ENCODE assay signal across 27 cellular contexts in genomic region chr6:117149324-117149723, GRCh38.
"Had no signal": no experiment of that assay in that cellular context is flagged by ENCODE, and none has a peak within 500 bp of the region (broad histone marks: within the 10 kb centered on the region; RNA-seq: fewer than 3 reads in every experiment).

No MANE protein-coding gene starts in this region.

- ATAC-seq: effector memory CD8-positive, alpha-beta T cell; left colon; mucosa of descending colon; naive thymus-derived CD4-positive, alpha-beta T cell; right lobe of liver; stimulated activated naive CD8-positive, alpha-beta T cell treated with anti-CD3 and anti-CD28 coated beads, Interleukin-15, amount 100 ng/mL, for 72 hours had no signal

- H2AFZ ChIP-seq: hepatocyte had no signal

- H3K27me3 ChIP-seq: esophagus squamous epithelium, hepatocyte, right lobe of liver, suprapubic skin, vagina had no signal

- DNase-seq: cerebellar nuclear complex; cortex of kidney; effector memory CD8-positive, alpha-beta T cell; erythroblast; esophagus squamous epithelium; left colon; mesenchymal stem cell; mucosa of descending colon; naive thymus-derived CD4-positive, alpha-beta T cell; nucleus accumbens; right lobe of liver; stimulated activated CD4-positive, alpha-beta T cell treated with anti-CD3 and anti-CD28 coated beads, Interleukin-12 subunit alpha, Interleukin-12 subunit beta, amount 100 ng/mL, for 4 hours; stimulated activated CD4-positive, alpha-beta T cell treated with anti-CD3 and anti-CD28 coated beads, Interleukin-1b, Interleukin-23, amount 100 ng/mL, for 48 hours; stimulated activated CD4-positive, alpha-beta T cell treated with anti-CD3 and anti-CD28 coated beads, Interleukin-4, amount 100 ng/mL, for 1 hour; stimulated activated CD8-positive, alpha-beta memory T cell treated with anti-CD3 and anti-CD28 coated beads, Interleukin-4, amount 100 ng/mL, for 48 hours; stimulated activated naive CD4-positive, alpha-beta T cell; stimulated activated naive CD8-positive, alpha-beta T cell treated with anti-CD3 and anti-CD28 coated beads, Interleukin-15, amount 100 ng/mL, for 72 hours; trophoblast cell had no signal

- H3K36me3 ChIP-seq: esophagus squamous epithelium, prostate gland, right lobe of liver, suprapubic skin, vagina had no signal

- H3K4me1 ChIP-seq: esophagus squamous epithelium, prostate gland, right lobe of liver, suprapubic skin, vagina had no signal

- FAIRE-seq: endometrium, frontal cortex, islet of Langerhans had no signal

- H3K4me3 ChIP-seq: esophagus squamous epithelium, hepatocyte, lung, mucosa of descending colon, prostate gland, right lobe of liver, smooth muscle cell, suprapubic skin, vagina had no signal

- H3K79me2 ChIP-seq: hepatocyte had no signal

- H3K4me2 ChIP-seq: hepatocyte, smooth muscle cell had no signal

- H3K27ac ChIP-seq: esophagus squamous epithelium, hepatocyte, prostate gland, right lobe of liver, suprapubic skin, vagina had no signal

- H3K9me3 ChIP-seq: esophagus squamous epithelium, mucosa of descending colon, prostate gland, right lobe of liver, vagina had no signal
